8 cellular contexts compared by ENCODE assay signal in genomic region chr18:48539406-48540328, GRCh38. TPM values are rescaled to one million over a fixed set of nuclear protein-coding genes. Genes with fewer than 3 reads are reported as not detected.
DNase-seq lines count a peak whose midpoint lies in the region; ATAC-seq and TF ChIP-seq lines count a peak whose summit lies in the region.

No MANE protein-coding gene starts in this region.

- TF ChIP-seq POLR2A in body of pancreas (IDR thresholded peaks at IDR 0.05): peak in 2 of 3 donors; percentile 22 to 36

- H3K9me3 ChIP-seq in CD8-positive, alpha-beta T cell (ENCODE audit: low read length): no peaks in the 10 kb centered on the region
- no peaks in the 10 kb centered on the region for H3K9me3 ChIP-seq in body of pancreas

- peak overlapping the region; percentile 86 for H3K9ac ChIP-seq in rectal smooth muscle tissue (ENCODE audit: low read length)

- H3K9me3 Mint-ChIP-seq in CD8-positive, alpha-beta T cell: no peaks in the 10 kb centered on the region

- peaks cover 6% of the 10 kb centered on the region for H3K4me1 ChIP-seq in CD8-positive, alpha-beta T cell (ENCODE audit: insufficient read depth, low read length)
- H3K4me1 ChIP-seq in body of pancreas (peaks cover 28% of the 10 kb centered on the region), rectal smooth muscle tissue (ENCODE audit: control insufficient read depth, insufficient read depth, low read length) (peaks cover 14% of the 10 kb centered on the region)

- no peaks in the 10 kb centered on the region for H3K36me3 ChIP-seq in CD8-positive, alpha-beta T cell (ENCODE audit: insufficient read depth, low read length)
- H3K36me3 ChIP-seq in body of pancreas (replicated peaks in 1 of 2; ENCODE audit: insufficient read depth in 1 of 2, low read depth in 2 of 2): no peaks in the 10 kb centered on the region
- H3K36me3 ChIP-seq in rectal smooth muscle tissue (ENCODE audit: control insufficient read depth, insufficient read depth, low read length): no peaks in the 10 kb centered on the region

- no peaks in the 10 kb centered on the region for H3K36me3 Mint-ChIP-seq in CD8-positive, alpha-beta T cell

- no peak overlapping the region for H3K27ac ChIP-seq in CD8-positive, alpha-beta T cell (ENCODE audit: low read depth, low read length)
- H3K27ac ChIP-seq in body of pancreas (peak overlapping the region; percentile 39 to 93 (median 72)), rectal smooth muscle tissue (ENCODE audit: low read depth, low read length) (peak overlapping the region; percentile 91)

- peak overlapping the region; percentile 86 for H3K4me3 Mint-ChIP-seq in CD8-positive, alpha-beta T cell

- peaks cover 10% of the 10 kb centered on the region for H3K4me1 Mint-ChIP-seq in CD8-positive, alpha-beta T cell (ENCODE audit: low read depth)

- no peak for TF ChIP-seq RAD21 in Ishikawa (IDR thresholded peaks at IDR 0.05; ENCODE audit: low read depth)

- intact Hi-C loops in CD8-positive, alpha-beta T cell (cut with DNase I, micrococcal nuclease): loop anchor here (5.0 to 10.0 kb wide), 3 partner anchors 365 to 1835 kb away; partner anchors contain the start of genes CXXC1 (in 1 of the 2) and SKA1 (in 1 of the 2)
- intact Hi-C loops in body of pancreas (cut with DNase I): no loop called here

- H3K4me3 ChIP-seq in CD8-positive, alpha-beta T cell (ENCODE audit: low read depth, low read length): peak overlapping the region; percentile 77
- H3K4me3 ChIP-seq in body of pancreas (peak overlapping the region; percentile 65 to 86), rectal smooth muscle tissue (ENCODE audit: low read length) (peak overlapping the region; percentile 79)

- WGBS in body of pancreas, 2 donors: 0 to 1% methylated on average over 30 to 72 of the region's 75 CpGs

- peak; percentile 40 for ATAC-seq in CD8-positive, alpha-beta T cell
- ATAC-seq in body of pancreas (peak; percentile 20), GM21367 (IDR thresholded peaks at IDR 0.05; ENCODE audit: unreplicated experiment) (no peak), GM21526 (IDR thresholded peaks at IDR 0.05; ENCODE audit: low FRiP score, unreplicated experiment) (no peak)

- no peak for TF ChIP-seq CTCF in CD8-positive, alpha-beta T cell (IDR thresholded peaks at IDR 0.05)
- TF ChIP-seq CTCF in body of pancreas (IDR thresholded peaks at IDR 0.05): no peak

- POLR2A ChIA-PET in CD8-positive, alpha-beta T cell (lab: Charles Lee): no interaction called here

- no peaks in the 10 kb centered on the region for H3K27me3 ChIP-seq in CD8-positive, alpha-beta T cell (ENCODE audit: insufficient read depth, low read length)
- H3K27me3 ChIP-seq in body of pancreas (no peaks in the 10 kb centered on the region), rectal smooth muscle tissue (ENCODE audit: control insufficient read depth, insufficient read depth, low read length) (no peaks in the 10 kb centered on the region)

- peak in 4 of 7 experiments; percentile 24 to 54 (median 33) for DNase-seq in CD8-positive, alpha-beta T cell
- DNase-seq in T-helper 1 cell: peak in 3 of 5 donors; percentile 12 to 26 (median 21)
- DNase-seq in body of pancreas: peak; percentile 39 to 54 (median 41)
- DNase-seq in hypothalamus (lab: John Stamatoyannopoulos, UW): peak in 41 of 51 donors; percentile 19 to 90 (median 59)

- H3K27ac Mint-ChIP-seq in CD8-positive, alpha-beta T cell: no peak overlapping the region

- peaks cover 20% of the 10 kb centered on the region for H3K27me3 Mint-ChIP-seq in CD8-positive, alpha-beta T cell (ENCODE audit: low read depth)

- CTCF ChIA-PET in CD8-positive, alpha-beta T cell (lab: Charles Lee): no interaction called here

- no peak for TF ChIP-seq EP300 in Ishikawa (IDR thresholded peaks at IDR 0.05; ENCODE audit: borderline replicate concordance)

TF ChIP-seq in Ishikawa, 13 proteins besides CTCF, POLR2A, EP300 and RAD21:
- no peak for TF ChIP-seq NFIC (IDR thresholded peaks at IDR 0.05)
- TF ChIP-seq, protein P1, sequence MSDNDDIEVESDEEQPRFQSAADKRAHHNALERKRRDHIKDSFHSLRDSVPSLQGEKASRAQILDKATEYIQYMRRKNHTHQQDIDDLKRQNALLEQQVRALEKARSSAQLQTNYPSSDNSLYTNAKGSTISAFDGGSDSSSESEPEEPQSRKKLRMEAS (IDR thresholded peaks at IDR 0.05): peak; percentile 8; the same call in 1 of the 2 replicates
- no peak for TF ChIP-seq YY1 (IDR thresholded peaks at IDR 0.05; ENCODE audit: low read depth)
- TF ChIP-seq CREB1 (IDR thresholded peaks at IDR 0.05; ENCODE audit: low read depth): no peak
- TF ChIP-seq, protein P2, sequence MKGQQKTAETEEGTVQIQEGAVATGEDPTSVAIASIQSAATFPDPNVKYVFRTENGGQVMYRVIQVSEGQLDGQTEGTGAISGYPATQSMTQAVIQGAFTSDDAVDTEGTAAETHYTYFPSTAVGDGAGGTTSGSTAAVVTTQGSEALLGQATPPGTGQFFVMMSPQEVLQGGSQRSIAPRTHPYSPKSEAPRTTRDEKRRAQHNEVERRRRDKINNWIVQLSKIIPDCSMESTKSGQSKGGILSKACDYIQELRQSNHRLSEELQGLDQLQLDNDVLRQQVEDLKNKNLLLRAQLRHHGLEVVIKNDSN (IDR thresholded peaks at IDR 0.05): peak; percentile 40; the same call in 1 of the 2 replicates
- TF ChIP-seq, protein P3, sequence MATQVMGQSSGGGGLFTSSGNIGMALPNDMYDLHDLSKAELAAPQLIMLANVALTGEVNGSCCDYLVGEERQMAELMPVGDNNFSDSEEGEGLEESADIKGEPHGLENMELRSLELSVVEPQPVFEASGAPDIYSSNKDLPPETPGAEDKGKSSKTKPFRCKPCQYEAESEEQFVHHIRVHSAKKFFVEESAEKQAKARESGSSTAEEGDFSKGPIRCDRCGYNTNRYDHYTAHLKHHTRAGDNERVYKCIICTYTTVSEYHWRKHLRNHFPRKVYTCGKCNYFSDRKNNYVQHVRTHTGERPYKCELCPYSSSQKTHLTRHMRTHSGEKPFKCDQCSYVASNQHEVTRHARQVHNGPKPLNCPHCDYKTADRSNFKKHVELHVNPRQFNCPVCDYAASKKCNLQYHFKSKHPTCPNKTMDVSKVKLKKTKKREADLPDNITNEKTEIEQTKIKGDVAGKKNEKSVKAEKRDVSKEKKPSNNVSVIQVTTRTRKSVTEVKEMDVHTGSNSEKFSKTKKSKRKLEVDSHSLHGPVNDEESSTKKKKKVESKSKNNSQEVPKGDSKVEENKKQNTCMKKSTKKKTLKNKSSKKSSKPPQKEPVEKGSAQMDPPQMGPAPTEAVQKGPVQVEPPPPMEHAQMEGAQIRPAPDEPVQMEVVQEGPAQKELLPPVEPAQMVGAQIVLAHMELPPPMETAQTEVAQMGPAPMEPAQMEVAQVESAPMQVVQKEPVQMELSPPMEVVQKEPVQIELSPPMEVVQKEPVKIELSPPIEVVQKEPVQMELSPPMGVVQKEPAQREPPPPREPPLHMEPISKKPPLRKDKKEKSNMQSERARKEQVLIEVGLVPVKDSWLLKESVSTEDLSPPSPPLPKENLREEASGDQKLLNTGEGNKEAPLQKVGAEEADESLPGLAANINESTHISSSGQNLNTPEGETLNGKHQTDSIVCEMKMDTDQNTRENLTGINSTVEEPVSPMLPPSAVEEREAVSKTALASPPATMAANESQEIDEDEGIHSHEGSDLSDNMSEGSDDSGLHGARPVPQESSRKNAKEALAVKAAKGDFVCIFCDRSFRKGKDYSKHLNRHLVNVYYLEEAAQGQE (IDR thresholded peaks at IDR 0.05; ENCODE audit: low read depth): no peak
- no peak for TF ChIP-seq EGR1 (IDR thresholded peaks at IDR 0.05)
- no peak for TF ChIP-seq TAF1 (IDR thresholded peaks at IDR 0.05; ENCODE audit: low read depth)
- no peak for TF ChIP-seq CEBPB (IDR thresholded peaks at IDR 0.05)
- peak; percentile 74; the same call in 1 of the 2 replicates for TF ChIP-seq ZBTB7A (IDR thresholded peaks at IDR 0.05; ENCODE audit: low read depth)
- 0 out of 2 replicates have a peak, but pooled peaks have one; percentile 19 for TF ChIP-seq TCF12 (IDR thresholded peaks at IDR 0.05; ENCODE audit: low read depth)
- no peak for TF ChIP-seq FOXM1 (IDR thresholded peaks at IDR 0.05; ENCODE audit: borderline replicate concordance, low read depth)
- no peak for TF ChIP-seq TEAD4 (IDR thresholded peaks at IDR 0.05)

RNA-seq across cellular contexts. Expression of gene CTIF, which starts 0.8 kb away (rescaled TPM):
- total RNA-seq in CD8-positive, alpha-beta T cell: 1 to 10 TPM; 2.0 to 3.0 TPM
- 10 to 100 TPM; 18.7 to 24.4 TPM for total RNA-seq in body of pancreas

Comparison
In these comparisons a context has a peak if more than half of its experiments do, and no peak if none do; other contexts are left out.
1. ATAC-seq: peak in CD8-positive, alpha-beta T cell (single experiment) and body of pancreas (single experiment); none in GM21367 (single experiment) and GM21526 (single experiment).
2. RNA of gene CTIF, which starts 0.8 kb away (total RNA-seq): 18.7 to 24.4 TPM in body of pancreas; 2.0 to 3.0 TPM in CD8-positive, alpha-beta T cell; every median in the first group is over 4 times any median in the second.
3. Peak in every context shown above with its lines, with median percentiles within 50 percentile points of each other: DNase-seq and H3K4me3 ChIP-seq.